13 cellular contexts compared by ENCODE assay signal in genomic region chr3:38354588-38355344, GRCh38. TPM values are rescaled to one million over a fixed set of nuclear protein-coding genes. Genes with fewer than 3 reads are reported as not detected.
DNase-seq lines count a peak whose midpoint lies in the region; ATAC-seq and TF ChIP-seq lines count a peak whose summit lies in the region.
"Had no signal": no experiment of that assay in that cellular context is flagged by ENCODE, and none has a peak within 500 bp of the region (broad histone marks: within the 10 kb centered on the region; RNA-seq: fewer than 3 reads in every experiment).

No MANE protein-coding gene starts in this region.

- DNase-seq in G401 (ENCODE audit: low spot score) (peak; percentile 89), M059J (ENCODE audit: low read depth) (peak; percentile 76), brain microvascular endothelial cell (peak; percentile 49), left lung (no peak), hippocampal formation (lab: John Stamatoyannopoulos, UW) (no peak), heart left ventricle (no peak)
- no peak for DNase-seq in activated CD4-positive, CD25-positive, alpha-beta regulatory T cell (lab: John Stamatoyannopoulos, UW)
- DNase-seq: activated CD4-positive, alpha-beta memory T cell treated with anti-CD3 and anti-CD28 coated beads, Interleukin-2, amount 10 ng/mL, durations not matched to agents 7 days and 5 days; activated naive CD8-positive, alpha-beta T cell treated with anti-CD3 and anti-CD28 coated beads for 36 hours; left cardiac atrium; NCI-H1436; SHP77 had no signal

- H3K4me1 ChIP-seq in left lung = no peaks in the 10 kb centered on the region
- peaks cover 0 to 3% (median 0%) of the 10 kb centered on the region in 12 donors for H3K4me1 ChIP-seq in heart left ventricle

- H3K27ac ChIP-seq in brain microvascular endothelial cell (no peak overlapping the region), left lung (no peak overlapping the region), heart left ventricle (no peak overlapping the region)

- no peak overlapping the region for H3K4me3 ChIP-seq in brain microvascular endothelial cell (ENCODE audit: low read depth, low read length)
- no peak overlapping the region for H3K4me3 ChIP-seq in left lung
- no peak overlapping the region for H3K4me3 ChIP-seq in heart left ventricle

- H3K9me3 ChIP-seq in left lung (no peaks in the 10 kb centered on the region), heart left ventricle (no peaks in the 10 kb centered on the region)

- 75 to 82% (median 79%) methylated on average over 5 of the region's 5 CpGs for WGBS in heart left ventricle, 4 donors

- ATAC-seq in left lung (peak; percentile 18), heart left ventricle (no peak), GM19351 (IDR thresholded peaks at IDR 0.05; ENCODE audit: unreplicated experiment) (no peak)
- ATAC-seq: left cardiac atrium had no signal

- TF ChIP-seq POLR2A in heart left ventricle (IDR thresholded peaks at IDR 0.05) = no peak

- in situ Hi-C loops in G401 (cut with HindIII; ENCODE audit: low sequenced_read_pairs) = no loop called here
- in situ Hi-C loops in brain microvascular endothelial cell (cut with HindIII; ENCODE audit: low pct_ligation_motif_present, low sequenced_read_pairs) = no loop called here

- H3K36me3 ChIP-seq in brain microvascular endothelial cell (replicated peaks) (no peaks in the 10 kb centered on the region), left lung (no peaks in the 10 kb centered on the region), heart left ventricle (no peaks in the 10 kb centered on the region)

- no peak for TF ChIP-seq CTCF in brain microvascular endothelial cell (IDR thresholded peaks at IDR 0.05; ENCODE audit: low read depth, low read length, missing control alignments)
- TF ChIP-seq CTCF in left lung (IDR thresholded peaks at IDR 0.05) = no peak
- TF ChIP-seq CTCF in heart left ventricle (IDR thresholded peaks at IDR 0.05) = no peak

- no peaks in the 10 kb centered on the region for H3K27me3 ChIP-seq in brain microvascular endothelial cell (replicated peaks)
- H3K27me3 ChIP-seq in left lung = no peaks in the 10 kb centered on the region
- H3K27me3 ChIP-seq in heart left ventricle = no peaks in the 10 kb centered on the region

- intact Hi-C loops in left lung (cut with DNase I) = no loop called here
- intact Hi-C loops in heart left ventricle (cut with DNase I) = no loop called here

RNA-seq across cellular contexts. Expression of gene XYLB, which starts 8.2 kb away (rescaled TPM):
- 3.1 and 3.4 TPM in 2 replicates for total RNA-seq in G401 (2014; rRNA removed; shearing (Covaris generic))
- total RNA-seq in M059J (2014; rRNA removed; shearing (Covaris generic)) = 1.7 and 2.2 TPM in 2 replicates
- total RNA-seq in left lung (1 to 10 TPM; 5.1 to 7.2 TPM), heart left ventricle (1 to 10 TPM in 5 of 9 donors, under 1 TPM in 4; 0.35 to 2.9 (median 1.3) TPM)
- under 1 TPM; 0.23 to 0.42 TPM for polyA plus RNA-seq in heart left ventricle

Comparison
In these comparisons a context has a peak if more than half of its experiments do, and no peak if none do; other contexts are left out.
1. DNase-seq: peak in G401 (single experiment), M059J (single experiment) and brain microvascular endothelial cell (single experiment); none in left lung (0 of 2), activated CD4-positive, CD25-positive, alpha-beta regulatory T cell (0 of 4), hippocampal formation (0 of 2) and heart left ventricle (0 of 5).